23 cellular contexts compared by ENCODE assay signal in the genomic region with DNA sequence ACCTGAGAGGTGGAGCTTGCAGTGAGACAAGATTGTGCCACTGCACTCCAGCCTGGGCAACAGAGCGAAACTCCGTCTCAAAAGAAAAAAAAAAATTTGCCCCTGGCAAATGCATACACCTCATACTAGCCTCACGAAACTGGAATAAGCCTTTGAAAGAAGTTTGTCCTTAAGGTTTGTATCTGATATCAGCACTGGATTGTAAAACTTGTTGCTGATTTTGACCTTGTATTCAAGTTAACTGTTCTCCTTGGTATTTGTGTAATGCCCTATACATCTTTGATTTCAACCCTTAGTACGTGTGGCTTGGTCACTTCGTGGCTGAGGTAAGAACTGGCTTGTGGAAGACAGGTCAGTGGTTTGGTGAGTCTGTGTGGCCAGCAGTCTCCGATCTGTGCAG.
"Had no signal": no experiment of that assay in that cellular context is flagged by ENCODE, and none has a peak within 500 bp of the region (broad histone marks: within the 10 kb centered on the region; RNA-seq: fewer than 3 reads in every experiment).

No MANE protein-coding gene starts in this region.

- H3K36me3 Mint-ChIP-seq: naive B cell had no signal

- H3K9me3 Mint-ChIP-seq: effector memory CD8-positive, alpha-beta T cell; mesothelial cell of epicardium; naive B cell; natural killer cell treated with Interleukin-12 subunit alpha and Interleukin-12 subunit beta and Interleukin-15 and Interleukin-18, amount 100 ng/mL, for 72 hours had no signal

- H3K4me1 ChIP-seq: prostate gland, right atrium auricular region had no signal

- ATAC-seq: effector memory CD8-positive, alpha-beta T cell; mucosa of descending colon; natural killer cell treated with Interleukin-12 subunit alpha and Interleukin-12 subunit beta and Interleukin-15 and Interleukin-18, amount 100 ng/mL, for 72 hours; sciatic nerve; stimulated activated naive CD8-positive, alpha-beta T cell treated with anti-CD3 and anti-CD28 coated beads, Interleukin-15, Interleukin-2, amounts not matched to agents 100 U/mL and 50 U/mL, for 24 hours had no signal

- H3K27ac Mint-ChIP-seq: mesothelial cell of epicardium had no signal

- H3K4me3 ChIP-seq: lung, mucosa of descending colon, prostate gland, right atrium auricular region, smooth muscle cell, testis, tibial artery, upper lobe of left lung had no signal

- H3K9me3 ChIP-seq: mucosa of descending colon, prostate gland, right atrium auricular region, testis, tibial artery, upper lobe of left lung had no signal

- H3K36me3 ChIP-seq: prostate gland had no signal

- DNase-seq: cortex of kidney; effector memory CD8-positive, alpha-beta T cell; hypothalamus; mesenchymal stem cell; mucosa of descending colon; naive B cell; nucleus accumbens; stimulated activated CD4-positive, alpha-beta T cell treated with anti-CD3 and anti-CD28 coated beads, Interleukin-12 subunit alpha, Interleukin-12 subunit beta, amount 100 ng/mL, for 4 hours; stimulated activated CD4-positive, alpha-beta T cell treated with anti-CD3 and anti-CD28 coated beads, Interleukin-1b, Interleukin-23, amount 100 ng/mL, for 48 hours; stimulated activated CD4-positive, alpha-beta T cell treated with anti-CD3 and anti-CD28 coated beads, Interleukin-4, amount 100 ng/mL, for 1 hour; stimulated activated CD8-positive, alpha-beta memory T cell treated with anti-CD3 and anti-CD28 coated beads, Interleukin-4, amount 100 ng/mL, for 48 hours; stimulated activated naive CD8-positive, alpha-beta T cell treated with anti-CD3 and anti-CD28 coated beads, Interleukin-15, Interleukin-2, amounts not matched to agents 100 U/mL and 50 U/mL, for 24 hours; substantia nigra; testis; tibial artery; upper lobe of left lung had no signal

- H3K27me3 Mint-ChIP-seq: effector memory CD8-positive, alpha-beta T cell; naive B cell; natural killer cell treated with Interleukin-12 subunit alpha and Interleukin-12 subunit beta and Interleukin-15 and Interleukin-18, amount 100 ng/mL, for 72 hours had no signal

- H3K27ac ChIP-seq: prostate gland, right atrium auricular region, testis, tibial artery, upper lobe of left lung had no signal

- H3K4me3 Mint-ChIP-seq: effector memory CD8-positive, alpha-beta T cell; mesothelial cell of epicardium; naive B cell; natural killer cell treated with Interleukin-12 subunit alpha and Interleukin-12 subunit beta and Interleukin-15 and Interleukin-18, amount 100 ng/mL, for 72 hours had no signal
